8 cellular contexts compared by ENCODE assay signal in genomic region chr19:13839193-13839937, GRCh38. TPM values are rescaled to one million over a fixed set of nuclear protein-coding genes. Genes with fewer than 3 reads are reported as not detected.
DNase-seq lines count a peak whose midpoint lies in the region; ATAC-seq and TF ChIP-seq lines count a peak whose summit lies in the region.

No MANE protein-coding gene starts in this region.

- intact Hi-C loops in Caco-2 (cut with micrococcal nuclease; ENCODE audit: unreplicated experiment) = no loop called here

- no TSS peak for BruUV-seq in Caco-2 (replicated peaks; lab: Mats Ljungman, UMichigan)

- TF ChIP-seq CTCF in chondrocyte (IDR thresholded peaks at IDR 0.05) = peak; percentile 35
- no peak for TF ChIP-seq CTCF in lung (IDR thresholded peaks at IDR 0.05; ENCODE audit: control extremely low read depth, extremely low read depth)
- no peak for TF ChIP-seq CTCF in Caco-2 (IDR thresholded peaks at IDR 0.05; ENCODE audit: insufficient read depth in 1 of 2, low read depth in 1 of 2, low read length in 1 of 2, severe bottlenecking in 1 of 2, unreplicated experiment in 1 of 2)

- peaks cover 89% of the 10 kb centered on the region for H3K4me1 ChIP-seq in BLaER1
- peaks cover 0 to 18% of the 10 kb centered on the region in 2 donors for H3K4me1 ChIP-seq in lung (ENCODE audit: control insufficient read depth in 2 of 2, insufficient read depth in 2 of 2, low read length in 2 of 2)
- H3K4me1 ChIP-seq in Caco-2 = peaks cover 27% of the 10 kb centered on the region

- peaks cover 5% of the 10 kb centered on the region; the same call in 1 of the 2 replicates for H4K20me1 ChIP-seq in BLaER1

- H3K4me1 Mint-ChIP-seq in chondrocyte (ENCODE audit: low read depth) (peaks cover 54% of the 10 kb centered on the region), Caco-2 (ENCODE audit: low read depth, unreplicated experiment) (peaks cover 7% of the 10 kb centered on the region)

- peaks cover 31% of the 10 kb centered on the region for H3K36me3 Mint-ChIP-seq in chondrocyte (ENCODE audit: low read depth)
- peaks cover 49% of the 10 kb centered on the region for H3K36me3 Mint-ChIP-seq in Caco-2 (ENCODE audit: insufficient read depth, unreplicated experiment)

- DNase-seq in M059J (ENCODE audit: low read depth) = peak; percentile 91
- DNase-seq in activated CD4-positive, alpha-beta T cell treated with anti-CD3 and anti-CD28 coated beads for 24 hours (ENCODE audit: low read depth in 2 of 2) = peak; percentile 83 to 84
- DNase-seq in chondrocyte (ENCODE audit: low spot score) = no peak
- peak; percentile 90 for DNase-seq in lung (ENCODE audit: low spot score)
- peak; percentile 71 for DNase-seq in stimulated activated CD8-positive, alpha-beta memory T cell treated with anti-CD3 and anti-CD28 coated beads, Interleukin-15, amount 100 ng/mL, for 1 hour (ENCODE audit: low read depth)
- no peak for DNase-seq in Caco-2

- H3K27ac Mint-ChIP-seq in chondrocyte (ENCODE audit: unreplicated experiment) (peak overlapping the region; percentile 98), Caco-2 (ENCODE audit: unreplicated experiment) (no peak overlapping the region)

- H3K27me3 ChIP-seq in BLaER1 (no peaks in the 10 kb centered on the region), lung (ENCODE audit: control insufficient read depth, insufficient read depth) (no peaks in the 10 kb centered on the region), Caco-2 (replicated peaks; ENCODE audit: control insufficient read depth, insufficient read depth, low read length) (no peaks in the 10 kb centered on the region)

- peak overlapping the region; percentile 95 for H3K9ac ChIP-seq in BLaER1

- WGBS in lung, 2 donors = 0 to 3% methylated on average over 30 to 31 of the region's 31 CpGs

- CTCF ChIA-PET in Caco-2 (lab: Charles Lee) = no interaction called here

- peak overlapping the region; percentile 98 for H3K4me2 ChIP-seq in BLaER1

- no peaks in the 10 kb centered on the region for H3K9me3 Mint-ChIP-seq in chondrocyte (ENCODE audit: low read depth)
- no peaks in the 10 kb centered on the region for H3K9me3 Mint-ChIP-seq in Caco-2 (ENCODE audit: unreplicated experiment)

- no peaks in the 10 kb centered on the region for H3K36me3 ChIP-seq in BLaER1
- H3K36me3 ChIP-seq in lung (ENCODE audit: control insufficient read depth in 2 of 2, insufficient read depth in 2 of 2, low read length in 2 of 2) = peaks cover 0 to 19% of the 10 kb centered on the region in 2 donors
- H3K36me3 ChIP-seq in Caco-2 (ENCODE audit: control insufficient read depth, insufficient read depth, low read length) = no peaks in the 10 kb centered on the region; the same call in 1 of the 2 replicates

- H3K9me3 ChIP-seq in BLaER1 (no peaks in the 10 kb centered on the region), lung (ENCODE audit: control insufficient read depth in 2 of 2, insufficient read depth in 1 of 2, low read length in 1 of 2) (no peaks in the 10 kb centered on the region), Caco-2 (no peaks in the 10 kb centered on the region)

- H3K4me3 ChIP-seq in BLaER1 (peak overlapping the region; percentile 92), lung (peak overlapping the region; percentile 88), Caco-2 (ENCODE audit: low read depth, low read length) (no peak overlapping the region)

- ATAC-seq in GM19452 (IDR thresholded peaks at IDR 0.05; ENCODE audit: unreplicated experiment) (peak; percentile 40), lung (ENCODE audit: insufficient read depth, low FRiP score) (peak; percentile 45)

- no peaks in the 10 kb centered on the region for H3K27me3 Mint-ChIP-seq in chondrocyte (ENCODE audit: low read depth)
- H3K27me3 Mint-ChIP-seq in Caco-2 (ENCODE audit: insufficient read depth, unreplicated experiment) = no peaks in the 10 kb centered on the region

- H3K4me3 Mint-ChIP-seq in chondrocyte (ENCODE audit: unreplicated experiment) = peak overlapping the region; percentile 97
- no peak overlapping the region for H3K4me3 Mint-ChIP-seq in Caco-2 (ENCODE audit: unreplicated experiment)

- H3K27ac ChIP-seq in BLaER1 (peak overlapping the region; percentile 95), lung (ENCODE audit: low read depth in 1 of 2, low read length in 1 of 2) (peak overlapping the region; percentile 98 to 99)

- POLR2A ChIA-PET in Caco-2 (lab: Charles Lee) = no interaction called here

RNA-seq across cellular contexts. Expression of gene NANOS3, which starts 37.6 kb away (rescaled TPM):
- total RNA-seq in M059J (2014; rRNA removed; shearing (Covaris generic)) = not detected in 2 replicates
- 4.4 to 6.7 TPM (median 4.7 TPM) in 3 replicates for total RNA-seq in chondrocyte
- 1 to 10 TPM in 1 of 2 donors, not detected in 1; 1.5 TPM for total RNA-seq in lung
- under 1 TPM; 0.81 to 0.82 TPM for polyA plus RNA-seq in lung
- not detected in 2 replicates for total RNA-seq in Caco-2 (2022)

RNA-seq across cellular contexts. Expression of gene ZSWIM4, which starts 44.1 kb away (rescaled TPM):
- total RNA-seq in M059J (2014; rRNA removed; shearing (Covaris generic)) = 3.6 and 12.2 TPM in 2 replicates
- total RNA-seq in chondrocyte (6.8 to 10.6 TPM (median 9.5 TPM) in 3 replicates), lung (10 to 100 TPM in 1 of 2 donors, 1 to 10 TPM in 1; 7.6 to 10.5 TPM), Caco-2 (2022) (4.0 and 5.7 TPM in 2 replicates)
- polyA plus RNA-seq in lung = 10 to 100 TPM in 1 of 2 donors, 1 to 10 TPM in 1; 3.7 to 10.0 TPM

Comparison
In these comparisons a context has a peak if more than half of its experiments do, and no peak if none do; other contexts are left out.
1. DNase-seq: peak in M059J (single experiment), activated CD4-positive, alpha-beta T cell treated with anti-CD3 and anti-CD28 coated beads for 24 hours (2 of 2), lung (single experiment) and stimulated activated CD8-positive, alpha-beta memory T cell treated with anti-CD3 and anti-CD28 coated beads, Interleukin-15, amount 100 ng/mL, for 1 hour (single experiment); none in chondrocyte (single experiment) and Caco-2 (0 of 2).